8 cellular contexts compared by ENCODE assay signal in genomic region chr19:40598121-40598917, GRCh38. TPM values are rescaled to one million over a fixed set of nuclear protein-coding genes. Genes with fewer than 3 reads are reported as not detected.
DNase-seq lines count a peak whose midpoint lies in the region; ATAC-seq, FAIRE-seq and TF ChIP-seq lines count a peak whose summit lies in the region.

No MANE protein-coding gene starts in this region.

- TF ChIP-seq CTCF in GM10248 (IDR thresholded peaks at IDR 0.05; ENCODE audit: control extremely low read depth, extremely low read depth, low read depth, missing control alignments) (peak; percentile 98), NB4 (IDR thresholded peaks at IDR 0.05; ENCODE audit: low read depth, low read length) (peak; percentile 64), pancreas (IDR thresholded peaks at IDR 0.05) (peak; percentile 95 to 99 (median 96)), type B pancreatic cell (conservative IDR thresholded peaks at IDR 0.05) (peak; percentile 100)

- H3K9me3 Mint-ChIP-seq in activated naive CD4-positive, alpha-beta T cell treated with anti-CD3 and anti-CD28 coated beads for 36 hours: no peaks in the 10 kb centered on the region
- H3K9me3 Mint-ChIP-seq in type B pancreatic cell: no peaks in the 10 kb centered on the region

- 1 to 2% methylated on average over 35 to 46 of the region's 46 CpGs for WGBS in pancreas, 2 donors

- H3K4me1 Mint-ChIP-seq in activated naive CD4-positive, alpha-beta T cell treated with anti-CD3 and anti-CD28 coated beads for 36 hours (ENCODE audit: low read depth): peaks cover 50% of the 10 kb centered on the region
- H3K4me1 Mint-ChIP-seq in type B pancreatic cell (ENCODE audit: unreplicated experiment): peaks cover 33% of the 10 kb centered on the region

- no peaks in the 10 kb centered on the region for H3K36me3 ChIP-seq in pancreas

- TF ChIP-seq POLR2A in NB4 (IDR thresholded peaks at IDR 0.05; ENCODE audit: extremely low read depth, insufficient read length): no peak

- ATAC-seq in SK-N-SH treated with all-trans-retinoic acid at 6 μM for 48 hours (peak; percentile 81), pancreas (peak; percentile 67 to 86 (median 79))

- H3K4me3 ChIP-seq in NB4 (ENCODE audit: low read depth, low read length): no peak overlapping the region
- no peak overlapping the region for H3K4me3 ChIP-seq in pancreas

- CTCF ChIA-PET in GM10248 (lab: Yijun Ruan, JAX): interaction anchor here (0.8 to 4.4 kb wide), 15 partner anchors 11 to 293 kb away, joined by 3 to 27 read pairs (median 5); no protein-coding TSS in a partner anchor
- CTCF ChIA-PET in activated naive CD4-positive, alpha-beta T cell treated with anti-CD3 and anti-CD28 coated beads for 36 hours (lab: Charles Lee): interaction anchor here (0.5 to 3.5 kb wide), 9 partner anchors 20 to 293 kb away, joined by 3 to 23 read pairs (median 5); no protein-coding TSS in a partner anchor

- H3K27me3 ChIP-seq in pancreas: peaks cover 0 to 20% (median 0%) of the 10 kb centered on the region in 4 donors

- POLR2A ChIA-PET in GM10248 (lab: Yijun Ruan, JAX): no interaction called here

- H3K4me1 ChIP-seq in pancreas: peaks cover 0 to 11% (median 4%) of the 10 kb centered on the region in 3 donors

- no peak overlapping the region for H3K27ac ChIP-seq in pancreas

- no peaks in the 10 kb centered on the region for H3K36me3 Mint-ChIP-seq in activated naive CD4-positive, alpha-beta T cell treated with anti-CD3 and anti-CD28 coated beads for 36 hours (ENCODE audit: low read depth)
- H3K36me3 Mint-ChIP-seq in type B pancreatic cell: no peaks in the 10 kb centered on the region

- H3K4me3 Mint-ChIP-seq in activated naive CD4-positive, alpha-beta T cell treated with anti-CD3 and anti-CD28 coated beads for 36 hours: peak overlapping the region; percentile 12
- H3K4me3 Mint-ChIP-seq in type B pancreatic cell: peak overlapping the region; percentile 89

- peak; percentile 82 for FAIRE-seq in pancreas (lab: Jason Lieb, UNC)

- peaks cover 41% of the 10 kb centered on the region for H3K27me3 Mint-ChIP-seq in activated naive CD4-positive, alpha-beta T cell treated with anti-CD3 and anti-CD28 coated beads for 36 hours (ENCODE audit: low read depth)
- H3K27me3 Mint-ChIP-seq in type B pancreatic cell: peaks cover 55% of the 10 kb centered on the region

- intact Hi-C loops in activated naive CD4-positive, alpha-beta T cell treated with anti-CD3 and anti-CD28 coated beads for 36 hours (cut with micrococcal nuclease): loop anchor here (1.0 to 5.0 kb wide), 6 partner anchors 49 to 456 kb away; partner anchors contain the start of gene BLVRB
- intact Hi-C loops in pancreas (cut with DNase I): no loop called here

- H3K9me3 ChIP-seq in pancreas: no peaks in the 10 kb centered on the region

- DNase-seq in GM10248 (ENCODE audit: extremely low spot score) (peak; percentile 86), NB4 (ENCODE audit: low read depth) (peak; percentile 75), glomerular visceral epithelial cell (ENCODE audit: extremely low spot score) (peak; percentile 93), pancreas (peak; percentile 75 to 97 (median 90)), type B pancreatic cell (ENCODE audit: extremely low spot score, unreplicated experiment) (peak; percentile 95), mesenteric fat pad (ENCODE audit: low spot score) (no peak)
- peak; percentile 91 for DNase-seq in activated naive CD4-positive, alpha-beta T cell treated with anti-CD3 and anti-CD28 coated beads for 36 hours

- H3K27ac Mint-ChIP-seq in activated naive CD4-positive, alpha-beta T cell treated with anti-CD3 and anti-CD28 coated beads for 36 hours: no peak overlapping the region
- peak overlapping the region; percentile 46 for H3K27ac Mint-ChIP-seq in type B pancreatic cell

TF ChIP-seq in SK-N-SH treated with all-trans-retinoic acid at 6 μM for 48 hours, 23 proteins besides CTCF, POLR2A, EP300 and RAD21:
- no peak for TF ChIP-seq CREB5 (CRISPR knock-in tag; IDR thresholded peaks at IDR 0.05; ENCODE audit: low read depth)
- no peak for TF ChIP-seq ZNF8 (CRISPR knock-in tag; IDR thresholded peaks at IDR 0.05)
- no peak for TF ChIP-seq TCF4 (CRISPR knock-in tag; IDR thresholded peaks at IDR 0.05; ENCODE audit: borderline replicate concordance)
- TF ChIP-seq ISL1 (CRISPR knock-in tag; IDR thresholded peaks at IDR 0.05): no peak

RNA-seq across cellular contexts. Expression of gene LTBP4, which starts 2.9 kb away (rescaled TPM):
- 100 to 1,000 TPM; 147 to 153 TPM for total RNA-seq in activated naive CD4-positive, alpha-beta T cell treated with anti-CD3 and anti-CD28 coated beads for 36 hours
- total RNA-seq in pancreas: 10 to 100 TPM; 18.7 to 48.9 (median 23.9) TPM
- 10 to 100 TPM; 32.4 to 44.9 TPM for polyA plus RNA-seq in pancreas
- 31.8 and 145 TPM in 2 replicates for total RNA-seq in type B pancreatic cell (ENCODE audit: low replicate concordance)
- total RNA-seq in mesenteric fat pad: 217 TPM

RNA-seq across cellular contexts. Expression of gene SHKBP1, which starts 21.6 kb away (rescaled TPM):
- total RNA-seq in activated naive CD4-positive, alpha-beta T cell treated with anti-CD3 and anti-CD28 coated beads for 36 hours: 10 to 100 TPM; 90.1 to 99.4 TPM
- total RNA-seq in pancreas (10 to 100 TPM; 18.2 to 40.3 (median 22.7) TPM), type B pancreatic cell (ENCODE audit: low replicate concordance) (54.6 and 55.4 TPM in 2 replicates), mesenteric fat pad (54.3 TPM)
- polyA plus RNA-seq in pancreas: 10 to 100 TPM; 73.3 to 86.2 TPM
